In genomic region chr1:9701661-9702060, GRCh38 we compare ENCODE assay signal across 15 cellular contexts. TPM values are rescaled to one million over a fixed set of nuclear protein-coding genes. Genes with fewer than 3 reads are reported as not detected.
DNase-seq lines count a peak whose midpoint lies in the region; TF ChIP-seq lines count a peak whose summit lies in the region.
"Had no signal": no experiment of that assay in that cellular context is flagged by ENCODE, and none has a peak within 500 bp of the region (broad histone marks: within the 10 kb centered on the region; RNA-seq: fewer than 3 reads in every experiment).

No MANE protein-coding gene starts in this region.

- no peaks in the 10 kb centered on the region for H3K36me3 ChIP-seq in SJCRH30
- H3K36me3 ChIP-seq: vagina had no signal

- H3K4me3 ChIP-seq in AG10803 (ENCODE audit: low read length) (no peak overlapping the region), SJCRH30 (no peak overlapping the region), dorsolateral prefrontal cortex (no peak overlapping the region)
- H3K4me3 ChIP-seq: vagina had no signal

- H3K4me1 ChIP-seq in SJCRH30: peaks cover 12% of the 10 kb centered on the region
- H3K4me1 ChIP-seq: vagina had no signal

- peaks cover 73% of the 10 kb centered on the region for H3K36me3 Mint-ChIP-seq in activated CD4-positive, alpha-beta memory T cell treated with anti-CD3 and anti-CD28 coated beads, Interleukin-2, amount 10 ng/mL, durations not matched to agents 7 days and 5 days (ENCODE audit: low read depth)
- H3K36me3 Mint-ChIP-seq: brain had no signal

- no peaks in the 10 kb centered on the region for H3K9me3 ChIP-seq in SJCRH30 (replicated peaks)
- H3K9me3 ChIP-seq: vagina had no signal

- H3K27ac ChIP-seq in SJCRH30 (no peak overlapping the region), dorsolateral prefrontal cortex (no peak overlapping the region)
- H3K27ac ChIP-seq: vagina had no signal

- H3K4me1 Mint-ChIP-seq in activated CD4-positive, alpha-beta memory T cell treated with anti-CD3 and anti-CD28 coated beads, Interleukin-2, amount 10 ng/mL, durations not matched to agents 7 days and 5 days: peaks cover 67% of the 10 kb centered on the region
- H3K4me1 Mint-ChIP-seq: brain had no signal

- peak overlapping the region; percentile 26 for H3K27ac Mint-ChIP-seq in activated CD4-positive, alpha-beta memory T cell treated with anti-CD3 and anti-CD28 coated beads, Interleukin-2, amount 10 ng/mL, durations not matched to agents 7 days and 5 days
- H3K27ac Mint-ChIP-seq: brain, nephron progenitor cell had no signal

- intact Hi-C loops in dorsolateral prefrontal cortex (cut with DNase I): no loop called here

- POLR2A ChIA-PET in activated CD4-positive, alpha-beta memory T cell treated with anti-CD3 and anti-CD28 coated beads, Interleukin-2, amount 10 ng/mL, durations not matched to agents 7 days and 5 days (lab: Charles Lee): interaction anchor here (1.2 to 2.3 kb wide), 2 partner anchors 12 to 75 kb away, joined by 3 to 8 read pairs; no protein-coding TSS in a partner anchor

- TF ChIP-seq CTCF in AG10803 (conservative IDR thresholded peaks at IDR 0.05; ENCODE audit: low read length) (no peak), dorsolateral prefrontal cortex (IDR thresholded peaks at IDR 0.05 in 54 of 56, conservative IDR thresholded peaks at IDR 0.05 in 2 of 56; ENCODE audit: low read depth in 1 of 56, partially characterized antibody in 56 of 56) (no peak)

- no peaks in the 10 kb centered on the region for H3K27me3 ChIP-seq in SJCRH30
- H3K27me3 ChIP-seq in dorsolateral prefrontal cortex: no peaks in the 10 kb centered on the region
- H3K27me3 ChIP-seq: vagina had no signal

- no peak overlapping the region for H3K4me3 Mint-ChIP-seq in activated CD4-positive, alpha-beta memory T cell treated with anti-CD3 and anti-CD28 coated beads, Interleukin-2, amount 10 ng/mL, durations not matched to agents 7 days and 5 days
- H3K4me3 Mint-ChIP-seq: activated T-helper 1 cell treated with anti-CD3 and anti-CD28 coated beads, Interleukin-12 subunit alpha, Interleukin-12 subunit beta, Interleukin-2, Interleukin-4 antibody, amounts not matched to agents 30 ng/mL and 10 ng/mL and 1 ng/mL, durations not matched to agents 14 hours and 24 hours and 36 hours; brain; nephron progenitor cell had no signal

- peaks cover 10% of the 10 kb centered on the region for H3K9me3 Mint-ChIP-seq in activated CD4-positive, alpha-beta memory T cell treated with anti-CD3 and anti-CD28 coated beads, Interleukin-2, amount 10 ng/mL, durations not matched to agents 7 days and 5 days
- H3K9me3 Mint-ChIP-seq: activated T-helper 1 cell treated with anti-CD3 and anti-CD28 coated beads, Interleukin-12 subunit alpha, Interleukin-12 subunit beta, Interleukin-2, Interleukin-4 antibody, amounts not matched to agents 30 ng/mL and 10 ng/mL and 1 ng/mL, durations not matched to agents 14 hours and 24 hours and 36 hours; CD8-positive, alpha-beta memory T cell had no signal

- DNase-seq in AG10803 (ENCODE audit: low read depth): peak; percentile 57
- DNase-seq in EL: peak; percentile 62
- no peak for DNase-seq in activated CD4-positive, alpha-beta memory T cell treated with anti-CD3 and anti-CD28 coated beads, Interleukin-2, amount 10 ng/mL, durations not matched to agents 7 days and 5 days
- peak; percentile 24 for DNase-seq in kidney tubule cell (ENCODE audit: low spot score)
- no peak for DNase-seq in SJCRH30
- DNase-seq in stimulated activated CD4-positive, alpha-beta T cell treated with anti-CD3 and anti-CD28 coated beads, Interleukin-2, amount 100 ng/mL, for 48 hours: no peak
- no peak for DNase-seq in dorsolateral prefrontal cortex
- DNase-seq in NCI-H510A treated with DMSO at 0.1 percent for 48 hours (lab: John Stamatoyannopoulos, UW): no peak
- DNase-seq: NCI-H187 treated with DMSO at 0.1 percent for 48 hours, NCI-H774 had no signal

- H3K27me3 Mint-ChIP-seq in activated CD4-positive, alpha-beta memory T cell treated with anti-CD3 and anti-CD28 coated beads, Interleukin-2, amount 10 ng/mL, durations not matched to agents 7 days and 5 days: no peaks in the 10 kb centered on the region

- CTCF ChIA-PET in activated CD4-positive, alpha-beta memory T cell treated with anti-CD3 and anti-CD28 coated beads, Interleukin-2, amount 10 ng/mL, durations not matched to agents 7 days and 5 days (lab: Charles Lee): interaction anchor here (0.6 to 1.2 kb wide), 3 partner anchors 14 to 1175 kb away, joined by 3 to 5 read pairs (median 4); no protein-coding TSS in a partner anchor

RNA-seq across cellular contexts. Expression of gene PIK3CD, which starts 50.1 kb away (rescaled TPM):
- 100 to 1,000 TPM; 211 to 214 TPM for total RNA-seq in activated CD4-positive, alpha-beta memory T cell treated with anti-CD3 and anti-CD28 coated beads, Interleukin-2, amount 10 ng/mL, durations not matched to agents 7 days and 5 days
- total RNA-seq in SJCRH30 (2014; rRNA removed; shearing (Covaris generic)): 2.0 and 2.5 TPM in 2 replicates
- 10 to 100 TPM in 117 of 120 experiments, 1 to 10 TPM in 3; 8.0 to 31.5 (median 16.2) TPM for total RNA-seq in dorsolateral prefrontal cortex

Comparison
In these comparisons a context has a peak if more than half of its experiments do, and no peak if none do; other contexts are left out.
1. DNase-seq: peak in AG10803 (single experiment), EL (single experiment) and kidney tubule cell (single experiment); none in activated CD4-positive, alpha-beta memory T cell treated with anti-CD3 and anti-CD28 coated beads, Interleukin-2, amount 10 ng/mL, durations not matched to agents 7 days and 5 days (single experiment), SJCRH30 (0 of 2), stimulated activated CD4-positive, alpha-beta T cell treated with anti-CD3 and anti-CD28 coated beads, Interleukin-2, amount 100 ng/mL, for 48 hours (0 of 2), dorsolateral prefrontal cortex (0 of 10) and NCI-H510A treated with DMSO at 0.1 percent for 48 hours (single experiment).
2. RNA of gene PIK3CD, which starts 50.1 kb away (total RNA-seq): 211 to 214 TPM in activated CD4-positive, alpha-beta memory T cell treated with anti-CD3 and anti-CD28 coated beads, Interleukin-2, amount 10 ng/mL, durations not matched to agents 7 days and 5 days; 8.0 to 31.5 TPM in dorsolateral prefrontal cortex and 2.0 to 2.5 TPM in SJCRH30; every median in the first group is over 4 times any median in the second.